In the genomic region with DNA sequence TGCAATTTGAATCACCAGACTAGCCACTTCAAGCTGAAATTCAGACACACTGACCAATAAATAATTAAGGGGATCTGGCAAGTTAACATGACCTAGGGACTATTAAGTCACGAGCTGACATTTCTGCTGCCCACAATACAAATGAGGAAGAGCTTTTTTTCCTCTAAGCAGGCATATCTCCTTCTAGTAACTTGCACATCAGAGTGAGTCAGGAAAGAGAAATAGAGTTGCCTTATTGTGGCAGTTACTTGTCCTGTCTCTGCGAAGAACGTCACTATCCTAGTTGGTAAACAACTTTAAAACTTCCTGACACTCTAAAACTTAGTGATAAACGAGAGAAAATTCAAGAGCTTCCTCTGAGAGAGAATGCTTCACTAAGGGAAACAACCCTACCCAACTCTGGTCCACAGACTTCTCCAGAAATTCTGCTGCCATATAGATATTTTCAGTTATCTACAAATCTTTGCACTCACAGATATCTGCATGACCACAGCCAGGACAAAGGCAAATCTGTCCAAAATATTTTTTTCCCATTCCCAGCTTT, we compare ENCODE assay signal across 20 cellular contexts. TPM values are rescaled to one million over a fixed set of nuclear protein-coding genes. Genes with fewer than 3 reads are reported as not detected.
"Had no signal": no experiment of that assay in that cellular context is flagged by ENCODE, and none has a peak within 500 bp of the region (broad histone marks: within the 10 kb centered on the region; RNA-seq: fewer than 3 reads in every experiment).

No MANE protein-coding gene starts in this region.

- DNase-seq: activated CD4-positive, alpha-beta memory T cell treated with anti-CD3 and anti-CD28 coated beads for 36 hours; activated effector memory CD4-positive, alpha-beta T cell treated with Interleukin-2 at 50 U/mL for 16 hours; activated naive CD4-positive, alpha-beta T cell treated with anti-CD3 and anti-CD28 coated beads, Interleukin-2, amount 50 U/mL, for 16 hours; activated T-cell treated with anti-CD3 and anti-CD28 coated beads, Interleukin-2, amount 50 U/mL, for 24 hours; hippocampal formation; kidney; sigmoid colon; spleen; stomach; T-cell; T-helper 9 cell; testis; WERI-Rb-1 had no signal

- ATAC-seq: T-cell had no signal

RNA-seq across cellular contexts. Expression of a gene that starts 4.2 kb away (rescaled TPM):
- total RNA-seq: activated CD4-positive, alpha-beta memory T cell treated with anti-CD3 and anti-CD28 coated beads for 36 hours; cardiac muscle cell; glomerular endothelial cell; osteocyte had no signal

RNA-seq across cellular contexts. Expression of a gene that starts 15.7 kb away (rescaled TPM):
- total RNA-seq: activated CD4-positive, alpha-beta memory T cell treated with anti-CD3 and anti-CD28 coated beads for 36 hours; cardiac muscle cell; glomerular endothelial cell; kidney; liver; mesenteric fat pad; neural crest cell; osteocyte; sigmoid colon; spleen; T-cell; testis; ureter had no signal

RNA-seq across cellular contexts. Expression of a gene that starts 43.3 kb away (rescaled TPM):
- total RNA-seq: activated CD4-positive, alpha-beta memory T cell treated with anti-CD3 and anti-CD28 coated beads for 36 hours had no signal
